Comparison of ENCODE assay signal across 19 cellular contexts in the genomic region with DNA sequence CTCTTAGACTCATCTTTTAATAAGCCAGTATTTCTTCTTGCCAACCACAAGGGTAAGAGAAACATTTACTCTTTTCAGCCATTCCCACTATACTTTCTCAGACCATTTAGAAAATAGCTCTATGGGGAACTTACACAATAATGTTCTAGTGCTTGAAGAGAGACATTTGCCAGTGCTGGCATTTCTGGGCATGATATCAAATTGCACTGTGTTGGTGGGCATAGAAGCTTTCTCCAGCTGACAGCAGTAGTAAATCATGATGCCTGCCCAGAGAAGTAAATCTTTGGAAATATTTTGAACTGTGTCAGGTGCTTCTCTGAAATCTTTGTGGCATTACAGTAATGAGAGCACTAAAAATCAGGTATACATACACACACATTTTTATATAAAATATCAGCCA.
"Had no signal": no experiment of that assay in that cellular context is flagged by ENCODE, and none has a peak within 500 bp of the region (broad histone marks: within the 10 kb centered on the region; RNA-seq: fewer than 3 reads in every experiment).

No MANE protein-coding gene starts in this region.

- H3K4me1 ChIP-seq: colonic mucosa, heart left ventricle, neural progenitor cell, pancreas, prostate gland, right lobe of liver, spleen, tibial artery, upper lobe of left lung, uterus had no signal

- H3K27ac ChIP-seq: colonic mucosa, heart left ventricle, neural progenitor cell, pancreas, prostate gland, right lobe of liver, spleen, tibial artery, upper lobe of left lung, uterus had no signal

- H2AFZ ChIP-seq: neural progenitor cell had no signal

- DNase-seq: colonic mucosa; dermis blood vessel endothelial cell; endodermal cell; heart left ventricle; hippocampal formation; left colon; nucleus accumbens; pancreas; retina; right lobe of liver; spleen; stimulated activated CD4-positive, alpha-beta T cell treated with anti-CD3 and anti-CD28 coated beads, Interleukin-15, amount 100 ng/mL, for 24 hours; stimulated activated CD4-positive, alpha-beta T cell treated with anti-CD3 and anti-CD28 coated beads, Interleukin-1b, Interleukin-23, amount 100 ng/mL, for 48 hours; stimulated activated CD4-positive, alpha-beta T cell treated with anti-CD3 and anti-CD28 coated beads, Interleukin-4, amount 100 ng/mL, for 24 hours; tibial artery; upper lobe of left lung; uterus had no signal

- H3K4me2 ChIP-seq: neural progenitor cell had no signal

- H3K36me3 ChIP-seq: colonic mucosa, heart left ventricle, neural progenitor cell, pancreas, prostate gland, right lobe of liver, spleen, tibial artery, upper lobe of left lung, uterus had no signal

- H3K9ac ChIP-seq: neural progenitor cell had no signal

- H3K9me3 ChIP-seq: colonic mucosa, pancreas, prostate gland, right lobe of liver, tibial artery, upper lobe of left lung, uterus had no signal

- H3K27me3 ChIP-seq: colonic mucosa, heart left ventricle, neural progenitor cell, pancreas, right lobe of liver, spleen, tibial artery, upper lobe of left lung, uterus had no signal

- H3K4me3 ChIP-seq: colonic mucosa, heart left ventricle, neural progenitor cell, pancreas, prostate gland, right lobe of liver, spleen, tibial artery, upper lobe of left lung, uterus had no signal
